ENCODE assay signal across 8 cellular contexts in genomic region chr15:89335289-89336041, GRCh38. TPM values are rescaled to one million over a fixed set of nuclear protein-coding genes. Genes with fewer than 3 reads are reported as not detected.
A peak's percentile ranks its signal among the peaks of the same experiment; 100 is the strongest.
DNase-seq lines count a peak whose midpoint lies in the region; ATAC-seq and TF ChIP-seq lines count a peak whose summit lies in the region.

No MANE protein-coding gene starts in this region.

- H3K9me3 Mint-ChIP-seq in T-helper 2 cell treated with Interferon-gamma antibody and Interleukin-4, amounts not matched to agents 5 μg/mL and 100 μg/mL, for 36 hours: no peaks in the 10 kb centered on the region
- no peaks in the 10 kb centered on the region for H3K9me3 Mint-ChIP-seq in progenitor cell of endocrine pancreas (ENCODE audit: low read depth)

- H3K36me3 Mint-ChIP-seq in T-helper 2 cell treated with Interferon-gamma antibody and Interleukin-4, amounts not matched to agents 5 μg/mL and 100 μg/mL, for 36 hours (ENCODE audit: low read depth): peaks cover 27% of the 10 kb centered on the region
- H3K36me3 Mint-ChIP-seq in progenitor cell of endocrine pancreas (ENCODE audit: insufficient read depth): peaks cover 11% of the 10 kb centered on the region

- peak overlapping the region; percentile 42 to 94 for H3K4me3 ChIP-seq in foreskin fibroblast (ENCODE audit: low read depth in 1 of 2, low read length in 2 of 2)

- H3K4me1 Mint-ChIP-seq in T-helper 2 cell treated with Interferon-gamma antibody and Interleukin-4, amounts not matched to agents 5 μg/mL and 100 μg/mL, for 36 hours (ENCODE audit: low read depth): peaks cover 44% of the 10 kb centered on the region
- H3K4me1 Mint-ChIP-seq in progenitor cell of endocrine pancreas (ENCODE audit: low read depth): peaks cover 16% of the 10 kb centered on the region

- peak overlapping the region; percentile 92 for H3K27ac Mint-ChIP-seq in T-helper 2 cell treated with Interferon-gamma antibody and Interleukin-4, amounts not matched to agents 5 μg/mL and 100 μg/mL, for 36 hours
- H3K27ac Mint-ChIP-seq in progenitor cell of endocrine pancreas: peak overlapping the region; percentile 100

- DNase-seq in NCI-H1092 treated with DMSO at 0.1 percent for 48 hours (lab: John Stamatoyannopoulos, UW): peak; percentile 84
- DNase-seq in NCI-H1092 (lab: John Stamatoyannopoulos, UW): no peak
- DNase-seq in T-helper 2 cell treated with Interferon-gamma antibody and Interleukin-4, amounts not matched to agents 5 μg/mL and 100 μg/mL, for 36 hours (ENCODE audit: low spot score): no peak
- DNase-seq in foreskin fibroblast: no peak
- peak; percentile 36 for DNase-seq in progenitor cell of endocrine pancreas (ENCODE audit: low spot score, unreplicated experiment)
- no peak for DNase-seq in stimulated activated CD4-positive, alpha-beta T cell treated with anti-CD3 and anti-CD28 coated beads, Interleukin-2, amount 100 ng/mL, for 24 hours

- ATAC-seq in HG03135 (IDR thresholded peaks at IDR 0.05; ENCODE audit: unreplicated experiment) (peak; percentile 15), GM21515 (IDR thresholded peaks at IDR 0.05; ENCODE audit: unreplicated experiment) (no peak)

- H3K4me3 Mint-ChIP-seq in T-helper 2 cell treated with Interferon-gamma antibody and Interleukin-4, amounts not matched to agents 5 μg/mL and 100 μg/mL, for 36 hours: peak overlapping the region; percentile 85
- peak overlapping the region; percentile 83 for H3K4me3 Mint-ChIP-seq in progenitor cell of endocrine pancreas (ENCODE audit: low read depth)

- TF ChIP-seq CTCF in foreskin fibroblast (IDR thresholded peaks at IDR 0.05; ENCODE audit: low read depth, low read length) (no peak), progenitor cell of endocrine pancreas (IDR thresholded peaks at IDR 0.05; ENCODE audit: unreplicated experiment) (no peak)

- H3K27me3 Mint-ChIP-seq in T-helper 2 cell treated with Interferon-gamma antibody and Interleukin-4, amounts not matched to agents 5 μg/mL and 100 μg/mL, for 36 hours (ENCODE audit: low read depth): peaks cover 13% of the 10 kb centered on the region
- H3K27me3 Mint-ChIP-seq in progenitor cell of endocrine pancreas: peaks cover 19% of the 10 kb centered on the region

RNA-seq across cellular contexts. Expression of gene POLG, which starts 0.8 kb away (rescaled TPM):
- 69.3 and 156 TPM in 2 replicates for total RNA-seq in progenitor cell of endocrine pancreas

Comparison
In these comparisons a context has a peak if more than half of its experiments do, and no peak if none do; other contexts are left out.
1. DNase-seq: peak in NCI-H1092 treated with DMSO at 0.1 percent for 48 hours (single experiment) and progenitor cell of endocrine pancreas (single experiment); none in NCI-H1092 (single experiment), T-helper 2 cell treated with Interferon-gamma antibody and Interleukin-4, amounts not matched to agents 5 μg/mL and 100 μg/mL, for 36 hours (single experiment), foreskin fibroblast (0 of 2) and stimulated activated CD4-positive, alpha-beta T cell treated with anti-CD3 and anti-CD28 coated beads, Interleukin-2, amount 100 ng/mL, for 24 hours (0 of 2).